Comparison of ENCODE assay signal across 8 cellular contexts in genomic region chr1:184838374-184838995, GRCh38.
DNase-seq lines count a peak whose midpoint lies in the region; ATAC-seq and TF ChIP-seq lines count a peak whose summit lies in the region.

No MANE protein-coding gene starts in this region.

- H3K4ac ChIP-seq in trophoblast cell (ENCODE audit: low read depth, low read length) = no peak overlapping the region

- H2AFZ ChIP-seq in PC-9 = no peak overlapping the region
- no peak overlapping the region for H2AFZ ChIP-seq in trophoblast cell (ENCODE audit: insufficient read depth, low read length, poor library complexity)

- H3K4me1 ChIP-seq in PC-9 (replicated peaks; ENCODE audit: insufficient read depth) (peaks cover 23% of the 10 kb centered on the region), esophagus squamous epithelium (peaks cover 0 to 32% (median 26%) of the 10 kb centered on the region in 3 donors), trophoblast cell (ENCODE audit: control insufficient read depth in 1 of 2, insufficient read depth in 2 of 2, low read length in 2 of 2) (no peaks in the 10 kb centered on the region)

- no peak overlapping the region for H4K12ac ChIP-seq in trophoblast cell (ENCODE audit: low read depth, low read length)

- H3K9me2 ChIP-seq in PC-9 (ENCODE audit: insufficient read depth) = no peaks in the 10 kb centered on the region

- no peak overlapping the region for H2BK12ac ChIP-seq in trophoblast cell (ENCODE audit: low read length)

- peak overlapping the region; percentile 34 for H3K4me2 ChIP-seq in PC-9
- H3K4me2 ChIP-seq in trophoblast cell (ENCODE audit: low read length) = no peak overlapping the region

- no peak overlapping the region for H2AK5ac ChIP-seq in trophoblast cell (ENCODE audit: low read length)

- TF ChIP-seq POLR2A in esophagus squamous epithelium (IDR thresholded peaks at IDR 0.05) = no peak

- CTCF ChIA-PET in PC-9 (lab: Charles Lee) = no interaction called here

- peaks cover 23% of the 10 kb centered on the region for H3F3A ChIP-seq in PC-9 (ENCODE audit: insufficient read depth, low read depth)

- no peaks in the 10 kb centered on the region for H3K79me1 ChIP-seq in trophoblast cell (ENCODE audit: low read length)

- no peak overlapping the region for H2BK5ac ChIP-seq in trophoblast cell (ENCODE audit: low read depth, low read length, poor library complexity)

- no peak for TF ChIP-seq CTCF in PC-9 (conservative IDR thresholded peaks at IDR 0.05)
- peak in 1 of 6 experiments; percentile 2 for TF ChIP-seq CTCF in esophagus squamous epithelium (IDR thresholded peaks at IDR 0.05)

- no peak overlapping the region for H4K91ac ChIP-seq in trophoblast cell (ENCODE audit: low read depth, low read length)

- no peaks in the 10 kb centered on the region for H3K79me2 ChIP-seq in PC-9 (ENCODE audit: low read depth)
- no peaks in the 10 kb centered on the region for H3K79me2 ChIP-seq in trophoblast cell (ENCODE audit: control insufficient read depth, insufficient read depth, low read length, poor library complexity)

- no peak overlapping the region for H3K18ac ChIP-seq in trophoblast cell (ENCODE audit: low read length)

- no peak overlapping the region for H3K9ac ChIP-seq in trophoblast cell (ENCODE audit: low read length)

- peak; percentile 62 for DNase-seq in COLO829 (ENCODE audit: low spot score)
- peak; percentile 51 to 89 for DNase-seq in PC-9
- no peak for DNase-seq in esophagus squamous epithelium (lab: John Stamatoyannopoulos, UW)
- DNase-seq in trophoblast cell = peak; percentile 72 to 74
- no peak for DNase-seq in activated T-cell treated with anti-CD3 and anti-CD28 coated beads, Interleukin-2, amount 50 U/mL, for 48 hours
- DNase-seq in dermis blood vessel endothelial cell = no peak
- DNase-seq in NCI-H526 (lab: John Stamatoyannopoulos, UW) = no peak

- no peak for ATAC-seq in GM21619 (IDR thresholded peaks at IDR 0.05; ENCODE audit: unreplicated experiment)

- intact Hi-C loops in PC-9 (cut with micrococcal nuclease; ENCODE audit: unreplicated experiment) (no loop called here), esophagus squamous epithelium (cut with DNase I) (no loop called here)

- no peaks in the 10 kb centered on the region for H3K36me3 ChIP-seq in PC-9 (ENCODE audit: low read depth)
- H3K36me3 ChIP-seq in esophagus squamous epithelium = no peaks in the 10 kb centered on the region
- H3K36me3 ChIP-seq in trophoblast cell (ENCODE audit: control insufficient read depth in 1 of 2, insufficient read depth in 2 of 2, low read length in 2 of 2) = no peaks in the 10 kb centered on the region

- POLR2A ChIA-PET in PC-9 (lab: Charles Lee; ENCODE audit: unreplicated experiment) = interaction anchor here (0.5 to 0.6 kb wide), 3 partner anchors 81 to 758 kb away, joined by 3 to 11 read pairs (median 3); no protein-coding TSS in a partner anchor

- H3K9me3 ChIP-seq in PC-9 (ENCODE audit: insufficient read depth, low read depth) = no peaks in the 10 kb centered on the region
- no peaks in the 10 kb centered on the region for H3K9me3 ChIP-seq in esophagus squamous epithelium
- H3K9me3 ChIP-seq in trophoblast cell (ENCODE audit: insufficient read depth, low read depth, low read length) = no peaks in the 10 kb centered on the region

- H3K14ac ChIP-seq in trophoblast cell (ENCODE audit: low read length) = no peak overlapping the region

- no TSS peak for BruUV-seq in PC-9 (replicated peaks; lab: Mats Ljungman, UMichigan)

- H3K4me3 ChIP-seq in PC-9 (no peak overlapping the region), esophagus squamous epithelium (peak overlapping the region in 1 of 4 donors; percentile 2), trophoblast cell (ENCODE audit: low read depth, low read length) (no peak overlapping the region)

- 23 to 36% methylated on average over 5 of the region's 5 CpGs for WGBS in esophagus squamous epithelium, 2 donors
- no CpG with 5 or more reads among the region's 5 CpGs for WGBS in trophoblast cell (ENCODE audit: extremely low coverage, insufficient coverage, insufficient read length)

- no peak overlapping the region for H2BK120ac ChIP-seq in trophoblast cell (ENCODE audit: insufficient read depth, low read length, poor library complexity)

- H4K20me1 ChIP-seq in PC-9 (ENCODE audit: insufficient read depth) = peaks cover 3% of the 10 kb centered on the region; the same call in 1 of the 2 replicates

- H3K23ac ChIP-seq in trophoblast cell (ENCODE audit: low read length) = no peak overlapping the region

- no peak overlapping the region for H4K8ac ChIP-seq in trophoblast cell (ENCODE audit: low read depth, low read length)

- H3K27me3 ChIP-seq in PC-9 (ENCODE audit: insufficient read depth, low read depth) (no peaks in the 10 kb centered on the region), esophagus squamous epithelium (no peaks in the 10 kb centered on the region), trophoblast cell (ENCODE audit: insufficient read depth, low read length) (no peaks in the 10 kb centered on the region)

- H3K27ac ChIP-seq in PC-9 (peak overlapping the region; percentile 48), esophagus squamous epithelium (peak overlapping the region; percentile 62 to 82 (median 70)), trophoblast cell (ENCODE audit: low read depth, low read length) (no peak overlapping the region)

Comparison
In these comparisons a context has a peak if more than half of its experiments do, and no peak if none do; other contexts are left out.
1. DNase-seq: peak in COLO829 (single experiment), PC-9 (2 of 2) and trophoblast cell (2 of 2); none in esophagus squamous epithelium (single experiment), activated T-cell treated with anti-CD3 and anti-CD28 coated beads, Interleukin-2, amount 50 U/mL, for 48 hours (0 of 2), dermis blood vessel endothelial cell (single experiment) and NCI-H526 (0 of 2).